ENCODE assay signal across 1 cellular context in the genomic region with DNA sequence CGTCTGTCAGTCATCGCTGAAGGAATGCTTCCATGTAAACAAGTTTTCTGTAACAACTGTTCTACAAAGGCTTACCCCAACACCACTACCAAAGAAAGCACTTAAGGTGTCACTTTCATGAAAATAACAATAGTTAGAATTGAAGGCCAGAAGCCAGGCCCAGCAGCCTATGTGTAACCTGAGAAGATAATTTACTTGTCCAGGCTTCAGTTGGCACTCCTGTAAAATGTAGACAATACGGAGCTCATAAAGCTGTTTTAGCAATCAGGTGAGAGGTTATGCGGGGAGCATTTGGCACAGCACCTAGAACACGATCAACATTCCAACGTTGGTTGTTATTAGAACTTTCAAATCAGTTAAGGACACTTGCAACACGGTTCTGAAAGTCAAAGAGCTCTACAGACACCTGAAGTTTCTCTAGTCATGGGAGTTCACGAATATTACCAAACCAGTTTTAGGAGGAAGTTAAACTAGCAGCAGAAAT.
TF ChIP-seq lines count a peak whose summit lies in the region.

No MANE protein-coding gene starts in this region.

TF ChIP-seq in SK-N-SH, 30 proteins besides CTCF, POLR2A, EP300 and RAD21 (continued from another document):
- TF ChIP-seq, protein P1, sequence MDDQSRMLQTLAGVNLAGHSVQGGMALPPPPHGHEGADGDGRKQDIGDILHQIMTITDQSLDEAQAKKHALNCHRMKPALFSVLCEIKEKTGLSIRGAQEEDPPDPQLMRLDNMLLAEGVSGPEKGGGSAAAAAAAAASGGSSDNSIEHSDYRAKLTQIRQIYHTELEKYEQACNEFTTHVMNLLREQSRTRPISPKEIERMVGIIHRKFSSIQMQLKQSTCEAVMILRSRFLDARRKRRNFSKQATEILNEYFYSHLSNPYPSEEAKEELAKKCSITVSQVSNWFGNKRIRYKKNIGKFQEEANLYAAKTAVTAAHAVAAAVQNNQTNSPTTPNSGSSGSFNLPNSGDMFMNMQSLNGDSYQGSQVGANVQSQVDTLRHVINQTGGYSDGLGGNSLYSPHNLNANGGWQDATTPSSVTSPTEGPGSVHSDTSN (IDR thresholded peaks at IDR 0.05) = no peak
- TF ChIP-seq, protein P2, sequence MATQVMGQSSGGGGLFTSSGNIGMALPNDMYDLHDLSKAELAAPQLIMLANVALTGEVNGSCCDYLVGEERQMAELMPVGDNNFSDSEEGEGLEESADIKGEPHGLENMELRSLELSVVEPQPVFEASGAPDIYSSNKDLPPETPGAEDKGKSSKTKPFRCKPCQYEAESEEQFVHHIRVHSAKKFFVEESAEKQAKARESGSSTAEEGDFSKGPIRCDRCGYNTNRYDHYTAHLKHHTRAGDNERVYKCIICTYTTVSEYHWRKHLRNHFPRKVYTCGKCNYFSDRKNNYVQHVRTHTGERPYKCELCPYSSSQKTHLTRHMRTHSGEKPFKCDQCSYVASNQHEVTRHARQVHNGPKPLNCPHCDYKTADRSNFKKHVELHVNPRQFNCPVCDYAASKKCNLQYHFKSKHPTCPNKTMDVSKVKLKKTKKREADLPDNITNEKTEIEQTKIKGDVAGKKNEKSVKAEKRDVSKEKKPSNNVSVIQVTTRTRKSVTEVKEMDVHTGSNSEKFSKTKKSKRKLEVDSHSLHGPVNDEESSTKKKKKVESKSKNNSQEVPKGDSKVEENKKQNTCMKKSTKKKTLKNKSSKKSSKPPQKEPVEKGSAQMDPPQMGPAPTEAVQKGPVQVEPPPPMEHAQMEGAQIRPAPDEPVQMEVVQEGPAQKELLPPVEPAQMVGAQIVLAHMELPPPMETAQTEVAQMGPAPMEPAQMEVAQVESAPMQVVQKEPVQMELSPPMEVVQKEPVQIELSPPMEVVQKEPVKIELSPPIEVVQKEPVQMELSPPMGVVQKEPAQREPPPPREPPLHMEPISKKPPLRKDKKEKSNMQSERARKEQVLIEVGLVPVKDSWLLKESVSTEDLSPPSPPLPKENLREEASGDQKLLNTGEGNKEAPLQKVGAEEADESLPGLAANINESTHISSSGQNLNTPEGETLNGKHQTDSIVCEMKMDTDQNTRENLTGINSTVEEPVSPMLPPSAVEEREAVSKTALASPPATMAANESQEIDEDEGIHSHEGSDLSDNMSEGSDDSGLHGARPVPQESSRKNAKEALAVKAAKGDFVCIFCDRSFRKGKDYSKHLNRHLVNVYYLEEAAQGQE (IDR thresholded peaks at IDR 0.05; ENCODE audit: low read depth, low read length) = no peak
TF ChIP-seq in SK-N-SH: peak in this region for 0.
